ENCODE assay signal across 1 cellular context in the genomic region with DNA sequence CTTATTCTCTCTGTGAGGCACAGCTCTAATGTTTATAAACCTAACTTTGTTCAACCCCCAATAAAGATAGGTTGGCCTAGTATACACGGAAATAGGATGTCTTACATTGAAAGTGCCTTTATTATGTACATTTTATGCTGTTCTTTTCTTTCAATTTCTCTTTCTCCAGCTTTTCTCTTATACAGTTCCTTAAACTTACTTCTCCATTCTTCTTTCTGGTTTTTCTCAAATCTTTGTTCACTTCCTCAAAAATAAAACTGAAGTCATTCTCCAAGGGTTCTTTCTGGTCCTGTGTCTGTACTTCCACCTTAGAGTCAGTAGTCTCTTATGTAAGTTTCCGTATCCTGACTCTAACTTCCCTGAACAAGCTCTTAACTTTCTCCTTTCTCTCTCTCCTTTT.
TF ChIP-seq lines count a peak whose summit lies in the region.

No MANE protein-coding gene starts in this region.

TF ChIP-seq in IMR-90, 13 proteins besides CTCF, POLR2A, EP300 and RAD21 (continued from another document):
- TF ChIP-seq CHD1 (IDR thresholded peaks at IDR 0.05; ENCODE audit: low read depth, low read length) (no peak), FOS (IDR thresholded peaks at IDR 0.05; ENCODE audit: low read depth, low read length) (no peak)
- TF ChIP-seq, protein P1, sequence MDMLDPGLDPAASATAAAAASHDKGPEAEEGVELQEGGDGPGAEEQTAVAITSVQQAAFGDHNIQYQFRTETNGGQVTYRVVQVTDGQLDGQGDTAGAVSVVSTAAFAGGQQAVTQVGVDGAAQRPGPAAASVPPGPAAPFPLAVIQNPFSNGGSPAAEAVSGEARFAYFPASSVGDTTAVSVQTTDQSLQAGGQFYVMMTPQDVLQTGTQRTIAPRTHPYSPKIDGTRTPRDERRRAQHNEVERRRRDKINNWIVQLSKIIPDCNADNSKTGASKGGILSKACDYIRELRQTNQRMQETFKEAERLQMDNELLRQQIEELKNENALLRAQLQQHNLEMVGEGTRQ (IDR thresholded peaks at IDR 0.05; ENCODE audit: low read depth, low read length), result no peak
